2 cellular contexts compared by ENCODE assay signal in genomic region chr15:83653639-83654378, GRCh38.
TF ChIP-seq lines count a peak whose summit lies in the region.

A gene with protein sequence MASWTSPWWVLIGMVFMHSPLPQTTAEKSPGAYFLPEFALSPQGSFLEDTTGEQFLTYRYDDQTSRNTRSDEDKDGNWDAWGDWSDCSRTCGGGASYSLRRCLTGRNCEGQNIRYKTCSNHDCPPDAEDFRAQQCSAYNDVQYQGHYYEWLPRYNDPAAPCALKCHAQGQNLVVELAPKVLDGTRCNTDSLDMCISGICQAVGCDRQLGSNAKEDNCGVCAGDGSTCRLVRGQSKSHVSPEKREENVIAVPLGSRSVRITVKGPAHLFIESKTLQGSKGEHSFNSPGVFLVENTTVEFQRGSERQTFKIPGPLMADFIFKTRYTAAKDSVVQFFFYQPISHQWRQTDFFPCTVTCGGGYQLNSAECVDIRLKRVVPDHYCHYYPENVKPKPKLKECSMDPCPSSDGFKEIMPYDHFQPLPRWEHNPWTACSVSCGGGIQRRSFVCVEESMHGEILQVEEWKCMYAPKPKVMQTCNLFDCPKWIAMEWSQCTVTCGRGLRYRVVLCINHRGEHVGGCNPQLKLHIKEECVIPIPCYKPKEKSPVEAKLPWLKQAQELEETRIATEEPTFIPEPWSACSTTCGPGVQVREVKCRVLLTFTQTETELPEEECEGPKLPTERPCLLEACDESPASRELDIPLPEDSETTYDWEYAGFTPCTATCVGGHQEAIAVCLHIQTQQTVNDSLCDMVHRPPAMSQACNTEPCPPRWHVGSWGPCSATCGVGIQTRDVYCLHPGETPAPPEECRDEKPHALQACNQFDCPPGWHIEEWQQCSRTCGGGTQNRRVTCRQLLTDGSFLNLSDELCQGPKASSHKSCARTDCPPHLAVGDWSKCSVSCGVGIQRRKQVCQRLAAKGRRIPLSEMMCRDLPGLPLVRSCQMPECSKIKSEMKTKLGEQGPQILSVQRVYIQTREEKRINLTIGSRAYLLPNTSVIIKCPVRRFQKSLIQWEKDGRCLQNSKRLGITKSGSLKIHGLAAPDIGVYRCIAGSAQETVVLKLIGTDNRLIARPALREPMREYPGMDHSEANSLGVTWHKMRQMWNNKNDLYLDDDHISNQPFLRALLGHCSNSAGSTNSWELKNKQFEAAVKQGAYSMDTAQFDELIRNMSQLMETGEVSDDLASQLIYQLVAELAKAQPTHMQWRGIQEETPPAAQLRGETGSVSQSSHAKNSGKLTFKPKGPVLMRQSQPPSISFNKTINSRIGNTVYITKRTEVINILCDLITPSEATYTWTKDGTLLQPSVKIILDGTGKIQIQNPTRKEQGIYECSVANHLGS (N-terminal part only) (plus strand): TSS chr15:83654123. CDS start chr15:83655762, 1,639 bp downstream.

TF ChIP-seq in H1, 55 proteins besides CTCF, POLR2A, EP300 and RAD21:
- TF ChIP-seq E2F6 (IDR thresholded peaks at IDR 0.05) = peak; percentile 85
- TF ChIP-seq TAF1 (IDR thresholded peaks at IDR 0.05; ENCODE audit: low read depth, low read length) = peak; percentile 63
- TF ChIP-seq EZH2 (IDR thresholded peaks at IDR 0.05; ENCODE audit: low read depth, low read length, severe bottlenecking) = no peak
- no peak for TF ChIP-seq CHD2 (IDR thresholded peaks at IDR 0.05; ENCODE audit: low read length)
- 0 out of 2 replicates have a peak, but pooled peaks have one; percentile 44 for TF ChIP-seq RBBP5 (IDR thresholded peaks at IDR 0.05; ENCODE audit: borderline replicate concordance, low read depth, low read length)
- peak; percentile 27; the same call in 1 of the 2 replicates for TF ChIP-seq TBP (IDR thresholded peaks at IDR 0.05; ENCODE audit: low read depth, low read length)
- peak; percentile 91 for TF ChIP-seq KDM4A (IDR thresholded peaks at IDR 0.05; ENCODE audit: low read depth, low read length, severe bottlenecking)
- peak; percentile 54 for TF ChIP-seq PHF8 (conservative IDR thresholded peaks at IDR 0.05; ENCODE audit: low read depth, low read length)
- no peak for TF ChIP-seq CHD1 (IDR thresholded peaks at IDR 0.05; ENCODE audit: low read depth, low read length)
- no peak for TF ChIP-seq CEBPB (IDR thresholded peaks at IDR 0.05; ENCODE audit: low read depth, low read length)
- TF ChIP-seq CREB1 (IDR thresholded peaks at IDR 0.05) = peak; percentile 80
- TF ChIP-seq FOSL1 (IDR thresholded peaks at IDR 0.05; ENCODE audit: insufficient read depth, low read depth, low read length) = no peak
- TF ChIP-seq, protein P1, sequence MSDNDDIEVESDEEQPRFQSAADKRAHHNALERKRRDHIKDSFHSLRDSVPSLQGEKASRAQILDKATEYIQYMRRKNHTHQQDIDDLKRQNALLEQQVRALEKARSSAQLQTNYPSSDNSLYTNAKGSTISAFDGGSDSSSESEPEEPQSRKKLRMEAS (IDR thresholded peaks at IDR 0.05) = peak; percentile 80
- peak; percentile 22; the same call in 1 of the 2 replicates for TF ChIP-seq SRF (IDR thresholded peaks at IDR 0.05; ENCODE audit: low read depth, low read length)
- no peak for TF ChIP-seq ATF2 (IDR thresholded peaks at IDR 0.05; ENCODE audit: low read length)

TF ChIP-seq in liver, 16 proteins besides CTCF, POLR2A, EP300 and RAD21:
- TF ChIP-seq HNF4A (conservative IDR thresholded peaks at IDR 0.05) (no peak), EGR1 (IDR thresholded peaks at IDR 0.05; ENCODE audit: low read depth in 2 of 2) (no peak), ATF3 (IDR thresholded peaks at IDR 0.05) (no peak), FOXA2 (IDR thresholded peaks at IDR 0.05) (no peak), TAF1 (conservative IDR thresholded peaks at IDR 0.05) (no peak), YY1 (IDR thresholded peaks at IDR 0.05) (no peak), RXRA (IDR thresholded peaks at IDR 0.05) (no peak), HNF4G (IDR thresholded peaks at IDR 0.05) (no peak), REST (IDR thresholded peaks at IDR 0.05) (no peak), NR2F2 (IDR thresholded peaks at IDR 0.05) (no peak), JUND (IDR thresholded peaks at IDR 0.05) (no peak)
- TF ChIP-seq, protein P1 (IDR thresholded peaks at IDR 0.05) = no peak
- TF ChIP-seq, protein P2, sequence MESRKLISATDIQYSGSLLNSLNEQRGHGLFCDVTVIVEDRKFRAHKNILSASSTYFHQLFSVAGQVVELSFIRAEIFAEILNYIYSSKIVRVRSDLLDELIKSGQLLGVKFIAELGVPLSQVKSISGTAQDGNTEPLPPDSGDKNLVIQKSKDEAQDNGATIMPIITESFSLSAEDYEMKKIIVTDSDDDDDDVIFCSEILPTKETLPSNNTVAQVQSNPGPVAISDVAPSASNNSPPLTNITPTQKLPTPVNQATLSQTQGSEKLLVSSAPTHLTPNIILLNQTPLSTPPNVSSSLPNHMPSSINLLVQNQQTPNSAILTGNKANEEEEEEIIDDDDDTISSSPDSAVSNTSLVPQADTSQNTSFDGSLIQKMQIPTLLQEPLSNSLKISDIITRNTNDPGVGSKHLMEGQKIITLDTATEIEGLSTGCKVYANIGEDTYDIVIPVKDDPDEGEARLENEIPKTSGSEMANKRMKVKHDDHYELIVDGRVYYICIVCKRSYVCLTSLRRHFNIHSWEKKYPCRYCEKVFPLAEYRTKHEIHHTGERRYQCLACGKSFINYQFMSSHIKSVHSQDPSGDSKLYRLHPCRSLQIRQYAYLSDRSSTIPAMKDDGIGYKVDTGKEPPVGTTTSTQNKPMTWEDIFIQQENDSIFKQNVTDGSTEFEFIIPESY (IDR thresholded peaks at IDR 0.05) = no peak
